8 cellular contexts compared by ENCODE assay signal in genomic region chr3:157160652-157161480, GRCh38. TPM values are rescaled to one million over a fixed set of nuclear protein-coding genes. Genes with fewer than 3 reads are reported as not detected.
A peak's percentile ranks its signal among the peaks of the same experiment; 100 is the strongest.
DNase-seq lines count a peak whose midpoint lies in the region; ATAC-seq, FAIRE-seq and TF ChIP-seq lines count a peak whose summit lies in the region.

No MANE protein-coding gene starts in this region.

- H3K36me3 ChIP-seq in OCI-LY3 (replicated peaks; ENCODE audit: low read depth, low read length): peaks cover 34% of the 10 kb centered on the region

- intact Hi-C loops in activated naive CD4-positive, alpha-beta T cell treated with anti-CD3 and anti-CD28 coated beads for 36 hours (cut with micrococcal nuclease): loop anchor here (1.0 to 5.0 kb wide), 10 partner anchors 14 to 1481 kb away; partner anchors contain the start of genes GFM1, GMPS, SLC33A1 and TIPARP

- H3K9ac ChIP-seq in OCI-LY3 (ENCODE audit: low read length): peak overlapping the region; percentile 97

- H3K27ac ChIP-seq in OCI-LY3 (ENCODE audit: low read length): peak overlapping the region; percentile 93

- peaks cover 50% of the 10 kb centered on the region for H3K36me3 Mint-ChIP-seq in activated naive CD4-positive, alpha-beta T cell treated with anti-CD3 and anti-CD28 coated beads for 36 hours (ENCODE audit: low read depth)
- H3K36me3 Mint-ChIP-seq in glutamatergic neuron (ENCODE audit: unreplicated experiment) (no peaks in the 10 kb centered on the region), osteocyte (ENCODE audit: unreplicated experiment) (peaks cover 28% of the 10 kb centered on the region)

- H3K9me3 ChIP-seq in OCI-LY3 (ENCODE audit: insufficient read depth, low read length): no peaks in the 10 kb centered on the region

- CTCF ChIA-PET in activated naive CD4-positive, alpha-beta T cell treated with anti-CD3 and anti-CD28 coated beads for 36 hours (lab: Charles Lee): interaction anchor here (0.7 to 5.0 kb wide), 5 partner anchors 8 to 382 kb away, joined by 3 to 44 read pairs (median 3); no protein-coding TSS in a partner anchor

- no peaks in the 10 kb centered on the region for H3K27me3 ChIP-seq in OCI-LY3 (ENCODE audit: low read depth, low read length)

- H3K9me3 Mint-ChIP-seq in activated naive CD4-positive, alpha-beta T cell treated with anti-CD3 and anti-CD28 coated beads for 36 hours: no peaks in the 10 kb centered on the region
- peaks cover 13% of the 10 kb centered on the region for H3K9me3 Mint-ChIP-seq in glutamatergic neuron (ENCODE audit: unreplicated experiment)
- no peaks in the 10 kb centered on the region for H3K9me3 Mint-ChIP-seq in osteocyte (ENCODE audit: unreplicated experiment)

- peak overlapping the region; percentile 80 for H3K4me2 ChIP-seq in OCI-LY3 (ENCODE audit: low read length)

- TF ChIP-seq CTCF in OCI-LY3 (IDR thresholded peaks at IDR 0.05; ENCODE audit: low read depth, low read length): no peak
- no peak for TF ChIP-seq CTCF in glutamatergic neuron (IDR thresholded peaks at IDR 0.05; ENCODE audit: partially characterized antibody, unreplicated experiment)
- TF ChIP-seq CTCF in osteocyte (IDR thresholded peaks at IDR 0.05): no peak

- peaks cover 34% of the 10 kb centered on the region for H4K20me1 ChIP-seq in OCI-LY3 (ENCODE audit: insufficient read depth, low read length)

- H3K27ac Mint-ChIP-seq in activated naive CD4-positive, alpha-beta T cell treated with anti-CD3 and anti-CD28 coated beads for 36 hours: peak overlapping the region; percentile 99
- H3K27ac Mint-ChIP-seq in glutamatergic neuron (ENCODE audit: unreplicated experiment): peak overlapping the region; percentile 96
- H3K27ac Mint-ChIP-seq in osteocyte (ENCODE audit: unreplicated experiment): peak overlapping the region; percentile 99

- ATAC-seq in GM19467 (IDR thresholded peaks at IDR 0.05; ENCODE audit: unreplicated experiment): peak; percentile 27
- ATAC-seq in HG03571 (IDR thresholded peaks at IDR 0.05; ENCODE audit: unreplicated experiment): peak; percentile 22

- H3K4me3 ChIP-seq in OCI-LY3 (ENCODE audit: low read length): peak overlapping the region; percentile 87

- DNase-seq in DMS 273 treated with DMSO at 0.1 percent for 48 hours (lab: John Stamatoyannopoulos, UW): peak; percentile 42
- peak; percentile 73 for DNase-seq in activated naive CD4-positive, alpha-beta T cell treated with anti-CD3 and anti-CD28 coated beads for 36 hours
- no peak for DNase-seq in glutamatergic neuron
- peak; percentile 92 for DNase-seq in osteocyte (ENCODE audit: extremely low spot score, unreplicated experiment)
- peak; percentile 49 for DNase-seq in urothelium cell line (ENCODE audit: low spot score)

- peaks cover 38% of the 10 kb centered on the region for H3K4me1 Mint-ChIP-seq in activated naive CD4-positive, alpha-beta T cell treated with anti-CD3 and anti-CD28 coated beads for 36 hours (ENCODE audit: low read depth)
- H3K4me1 Mint-ChIP-seq in glutamatergic neuron (ENCODE audit: low read depth, unreplicated experiment) (peaks cover 33% of the 10 kb centered on the region), osteocyte (ENCODE audit: unreplicated experiment) (peaks cover 39% of the 10 kb centered on the region)

- peak overlapping the region; percentile 19 for H2AFZ ChIP-seq in OCI-LY3 (ENCODE audit: low read depth, low read length)

- no peaks in the 10 kb centered on the region for H3K27me3 Mint-ChIP-seq in activated naive CD4-positive, alpha-beta T cell treated with anti-CD3 and anti-CD28 coated beads for 36 hours (ENCODE audit: low read depth)
- H3K27me3 Mint-ChIP-seq in glutamatergic neuron (ENCODE audit: unreplicated experiment) (peaks cover 6% of the 10 kb centered on the region), osteocyte (ENCODE audit: unreplicated experiment) (no peaks in the 10 kb centered on the region)

- no peak for FAIRE-seq in urothelium cell line (lab: Jason Lieb, UNC)

- H3K79me2 ChIP-seq in OCI-LY3 (ENCODE audit: low read length): peaks cover 41% of the 10 kb centered on the region

- peak overlapping the region; percentile 93 for H3K4me3 Mint-ChIP-seq in activated naive CD4-positive, alpha-beta T cell treated with anti-CD3 and anti-CD28 coated beads for 36 hours
- H3K4me3 Mint-ChIP-seq in glutamatergic neuron (ENCODE audit: unreplicated experiment) (peak overlapping the region; percentile 100), osteocyte (ENCODE audit: unreplicated experiment) (peak overlapping the region; percentile 90)

- H3K4me1 ChIP-seq in OCI-LY3 (ENCODE audit: low read length): peaks cover 44% of the 10 kb centered on the region

RNA-seq across cellular contexts. Expression of gene CCNL1, which starts 0.9 kb away (rescaled TPM):
- 100 to 1,000 TPM; 206 to 214 TPM for total RNA-seq in activated naive CD4-positive, alpha-beta T cell treated with anti-CD3 and anti-CD28 coated beads for 36 hours
- total RNA-seq in glutamatergic neuron (ENCODE audit: unreplicated experiment) (123 TPM), osteocyte (93.0 and 116 TPM in 2 replicates)
